ENCODE assay signal across 8 cellular contexts in genomic region chr12:101856614-101857013, GRCh38. TPM values are rescaled to one million over a fixed set of nuclear protein-coding genes. Genes with fewer than 3 reads are reported as not detected.
DNase-seq lines count a peak whose midpoint lies in the region; ATAC-seq and TF ChIP-seq lines count a peak whose summit lies in the region.
"Not testable (repeated sequence)": the region's sequence is repeated elsewhere in the genome, so short reads cannot be mapped to it uniquely, and the experiment has no call there.

No MANE protein-coding gene starts in this region.

- DNase-seq in epithelial cell of prostate (ENCODE audit: low read depth, low spot score); upper lobe of left lung: not testable (repeated sequence)

- H3K9me3 ChIP-seq in upper lobe of left lung = not testable (repeated sequence)

- peak; percentile 8 for ATAC-seq in GM18499 (IDR thresholded peaks at IDR 0.05; ENCODE audit: insufficient read depth, unreplicated experiment)
- ATAC-seq in GM19023 (IDR thresholded peaks at IDR 0.05; ENCODE audit: unreplicated experiment) = peak; percentile 26
- ATAC-seq in GM21528 (IDR thresholded peaks at IDR 0.05; ENCODE audit: low FRiP score, unreplicated experiment) = peak; percentile 41
- peak; percentile 19 for ATAC-seq in HG02678 (IDR thresholded peaks at IDR 0.05; ENCODE audit: unreplicated experiment)
- peak; percentile 18 for ATAC-seq in HG03066 (IDR thresholded peaks at IDR 0.05; ENCODE audit: low read depth, unreplicated experiment)
- ATAC-seq in HG03460 (IDR thresholded peaks at IDR 0.05; ENCODE audit: unreplicated experiment) = peak; percentile 26
- not testable (repeated sequence) for ATAC-seq in upper lobe of left lung (ENCODE audit: low FRiP score in 2 of 2)

- H3K36me3 ChIP-seq in upper lobe of left lung = not testable (repeated sequence)

- not testable (repeated sequence) for TF ChIP-seq EP300 in upper lobe of left lung (IDR thresholded peaks at IDR 0.05)

- 92 to 93% methylated on average over 5 of the region's 5 CpGs for WGBS in upper lobe of left lung, 2 donors

- peaks cover 3 to 20% (median 15%) of the 10 kb centered on the region in 4 donors for H3K4me1 ChIP-seq in upper lobe of left lung

- H3K4me3 ChIP-seq in upper lobe of left lung = not testable (repeated sequence)

- peak overlapping the region; percentile 37 for H3K27ac ChIP-seq in epithelial cell of prostate
- H3K27ac ChIP-seq in upper lobe of left lung = peak overlapping the region in 3 of 4 donors; percentile 1 to 54 (median 39)

- H3K27me3 ChIP-seq in upper lobe of left lung = not testable (repeated sequence)

- TF ChIP-seq POLR2A in upper lobe of left lung (IDR thresholded peaks at IDR 0.05) = not testable (repeated sequence)

- TF ChIP-seq CTCF in upper lobe of left lung (IDR thresholded peaks at IDR 0.05) = not testable (repeated sequence)

RNA-seq across cellular contexts. Expression of gene DRAM1, which starts 20.8 kb away (rescaled TPM):
- total RNA-seq in upper lobe of left lung = 100 to 1,000 TPM in 5 of 6 donors, 10 to 100 TPM in 1; 28.9 to 203 (median 142) TPM

RNA-seq across cellular contexts. Expression of gene GNPTAB, which starts 25.9 kb away (rescaled TPM):
- 10 to 100 TPM; 45.8 to 73.3 (median 57.5) TPM for total RNA-seq in upper lobe of left lung
